In genomic region chr1:84603223-84603622, GRCh38 we compare ENCODE assay signal across 11 cellular contexts. TPM values are rescaled to one million over a fixed set of nuclear protein-coding genes. Genes with fewer than 3 reads are reported as not detected.
DNase-seq lines count a peak whose midpoint lies in the region; ATAC-seq and TF ChIP-seq lines count a peak whose summit lies in the region.
"Had no signal": no experiment of that assay in that cellular context is flagged by ENCODE, and none has a peak within 500 bp of the region (broad histone marks: within the 10 kb centered on the region; RNA-seq: fewer than 3 reads in every experiment).

No MANE protein-coding gene starts in this region.

- no peak for TF ChIP-seq RAD21 in HCT116 (IDR thresholded peaks at IDR 0.05; ENCODE audit: low read depth)

- BruUV-seq in HCT116 (replicated peaks; lab: Mats Ljungman, UMichigan): no TSS peak

- H3K36me3 ChIP-seq in HCT116 (ENCODE audit: control insufficient read depth in 1 of 2, insufficient read depth in 2 of 2, low read length in 2 of 2) (no peaks in the 10 kb centered on the region), ascending aorta (no peaks in the 10 kb centered on the region), gastroesophageal sphincter (no peaks in the 10 kb centered on the region), sigmoid colon (no peaks in the 10 kb centered on the region)

- no peak for TF ChIP-seq POLR2A in HCT116 (IDR thresholded peaks at IDR 0.05; ENCODE audit: borderline replicate concordance, extremely low read depth, insufficient read depth, insufficient read length)
- no peak for TF ChIP-seq POLR2A in gastroesophageal sphincter (IDR thresholded peaks at IDR 0.05)
- no peak for TF ChIP-seq POLR2A in sigmoid colon (IDR thresholded peaks at IDR 0.05)

- RAD21 ChIA-PET in HCT116 (lab: Charles Lee; ENCODE audit: low non-redundant PET in 1 of 2, low total read pairs in 2 of 2, uncharacterized antibody in 2 of 2, unreplicated experiment in 2 of 2): interaction anchor here (1.1 to 2.4 kb wide), 4 partner anchors 97 to 462 kb away, joined by 3 to 7 read pairs (median 4); partner anchors contain the start of genes GNG5 (in 1 of the 2) and SPATA1 (in 1 of the 2)

- no peaks in the 10 kb centered on the region for H4K20me1 ChIP-seq in HCT116 (ENCODE audit: insufficient read depth)

- H3K4me3 ChIP-seq in HCT116 (replicated peaks in 1 of 2; ENCODE audit: low read depth in 1 of 2, low read length in 2 of 2): no peak overlapping the region
- H3K4me3 ChIP-seq in ascending aorta: peak overlapping the region in 1 of 2 donors; percentile 55
- no peak overlapping the region for H3K4me3 ChIP-seq in gastroesophageal sphincter
- peak overlapping the region in 3 of 4 donors; percentile 37 to 42 (median 38) for H3K4me3 ChIP-seq in sigmoid colon

- TF ChIP-seq EP300 in gastroesophageal sphincter (IDR thresholded peaks at IDR 0.05) (no peak), sigmoid colon (IDR thresholded peaks at IDR 0.05) (no peak)

- no peaks in the 10 kb centered on the region for H3K9me2 ChIP-seq in HCT116 (ENCODE audit: insufficient read depth)

- CTCF ChIA-PET in HCT116 (lab: Charles Lee): interaction anchor here (0.9 to 2.9 kb wide), 7 partner anchors 17 to 462 kb away, joined by 3 to 27 read pairs (median 5); no protein-coding TSS in a partner anchor

- intact Hi-C loops in HCT116 (cut with micrococcal nuclease) (loop anchor here (5.0 to 10.0 kb wide), 3 partner anchors 98 to 332 kb away; partner anchors contain the start of genes GNG5 and SPATA1), ascending aorta (cut with DNase I) (loop anchor here (5.0 to 10.0 kb wide), 3 partner anchors 48 to 601 kb away; no protein-coding TSS in a partner anchor), sigmoid colon (cut with DNase I) (loop anchor here (10.0 kb wide), 2 partner anchors 528 to 668 kb away; no protein-coding TSS in a partner anchor)

- no peaks in the 10 kb centered on the region for H3K79me2 ChIP-seq in HCT116 (ENCODE audit: insufficient read depth, low read length)

- 25 to 59% methylated on average over 1 to 2 of the region's 2 CpGs for WGBS in gastroesophageal sphincter (ENCODE audit: low coverage in 1 of 2), 2 donors
- 64 to 68% methylated on average over 2 of the region's 2 CpGs for WGBS in sigmoid colon, 2 donors

- H3K27ac ChIP-seq in HCT116 (ENCODE audit: low read depth, low read length) (peak overlapping the region; percentile 69), ascending aorta (peak overlapping the region; percentile 87 to 94), gastroesophageal sphincter (peak overlapping the region in 3 of 4 donors; percentile 56 to 72 (median 68)), sigmoid colon (peak overlapping the region; percentile 61 to 82 (median 76))

- TF ChIP-seq CTCF in HCT116 (IDR thresholded peaks at IDR 0.05 in 2 of 3, conservative IDR thresholded peaks at IDR 0.05 in 1 of 3; ENCODE audit: borderline replicate concordance in 1 of 3, insufficient read depth in 1 of 3, low read depth in 2 of 3, low read length in 2 of 3) (no peak), ascending aorta (IDR thresholded peaks at IDR 0.05) (no peak), gastroesophageal sphincter (IDR thresholded peaks at IDR 0.05) (no peak), sigmoid colon (IDR thresholded peaks at IDR 0.05) (no peak)

- H3K4me2 ChIP-seq in HCT116 (ENCODE audit: low read length): peak overlapping the region; percentile 84

- no peak for DNase-seq in HCT116 (ENCODE audit: low read depth, low spot score)
- DNase-seq in ascending aorta (ENCODE audit: low spot score in 2 of 2): no peak
- DNase-seq in sigmoid colon: no peak
- DNase-seq in NCI-H2029 (lab: John Stamatoyannopoulos, UW): no peak
- no peak for DNase-seq in NCI-H2171 treated with DMSO at 0.1 percent for 48 hours (lab: John Stamatoyannopoulos, UW)
- no peak for DNase-seq in cerebellar nuclear complex (lab: John Stamatoyannopoulos, UW)
- DNase-seq: naive B cell; NCI-H2081; stimulated activated naive B cell treated with anti-CD40 and anti-IgM and Interleukin-4, amounts not matched to agents 10 μg/mL and 1 μg/mL and 100 μg/mL, for 72 hours had no signal

- H3K4me1 ChIP-seq in HCT116 (ENCODE audit: control insufficient read depth in 1 of 2, insufficient read depth in 2 of 2, low read length in 2 of 2) (peaks cover 39 to 61% of the 10 kb centered on the region in 2 experiments), ascending aorta (peaks cover 9 to 18% of the 10 kb centered on the region in 2 donors), gastroesophageal sphincter (peaks cover 0 to 35% (median 3%) of the 10 kb centered on the region in 3 donors), sigmoid colon (peaks cover 0 to 41% (median 26%) of the 10 kb centered on the region in 4 donors)

- no peak overlapping the region for H2AFZ ChIP-seq in HCT116 (ENCODE audit: low read depth, low read length, poor library complexity, severe bottlenecking)

- peak overlapping the region; percentile 45 for H3K9ac ChIP-seq in HCT116 (ENCODE audit: low read length)

- H3K27me3 ChIP-seq in HCT116 (ENCODE audit: insufficient read depth, low read length): no peaks in the 10 kb centered on the region
- H3K27me3 ChIP-seq in ascending aorta: no peaks in the 10 kb centered on the region
- H3K27me3 ChIP-seq in gastroesophageal sphincter: no peaks in the 10 kb centered on the region
- no peaks in the 10 kb centered on the region for H3K27me3 ChIP-seq in sigmoid colon

- peak; percentile 21 for ATAC-seq in HCT116
- no peak for ATAC-seq in gastroesophageal sphincter
- ATAC-seq in HG02840 (IDR thresholded peaks at IDR 0.05; ENCODE audit: low FRiP score, unreplicated experiment): no peak
- ATAC-seq: stimulated activated naive B cell treated with anti-CD40 and anti-IgM and Interleukin-4, amounts not matched to agents 10 μg/mL and 1 μg/mL and 100 μg/mL, for 72 hours had no signal

- H3K9me3 ChIP-seq in HCT116 (ENCODE audit: control insufficient read depth in 1 of 2, insufficient read depth in 1 of 2, low read depth in 1 of 2, low read length in 2 of 2) (peaks cover 7 to 9% of the 10 kb centered on the region in 2 experiments; a peak in 2 of 4 replicates), ascending aorta (no peaks in the 10 kb centered on the region), gastroesophageal sphincter (peaks cover 0 to 7% (median 0%) of the 10 kb centered on the region in 3 donors), sigmoid colon (peaks cover 0 to 12% (median 0%) of the 10 kb centered on the region in 4 donors)

- POLR2A ChIA-PET in HCT116 (lab: Charles Lee): interaction anchor here (0.9 to 1.3 kb wide), 3 partner anchors 30 to 462 kb away, joined by 3 to 4 read pairs (median 3); no protein-coding TSS in a partner anchor

TF ChIP-seq in HCT116, 20 proteins besides CTCF, POLR2A, EP300 and RAD21 (continues in another document):
- TF ChIP-seq EZH2 (IDR thresholded peaks at IDR 0.05) (no peak), FOSL1 (IDR thresholded peaks at IDR 0.05; ENCODE audit: low read depth) (no peak), MAX (IDR thresholded peaks at IDR 0.05) (no peak), CBX3 (IDR thresholded peaks at IDR 0.05; ENCODE audit: low read depth) (no peak), CEBPB (IDR thresholded peaks at IDR 0.05; ENCODE audit: low read depth) (no peak), EZH2phosphoT487 (IDR thresholded peaks at IDR 0.05; ENCODE audit: borderline replicate concordance) (no peak), SP1 (IDR thresholded peaks at IDR 0.05; ENCODE audit: low read depth) (no peak), YY1 (IDR thresholded peaks at IDR 0.05; ENCODE audit: extremely low read depth, insufficient replicate concordance, low read depth, low read length) (no peak), TCF7L2 (IDR thresholded peaks at IDR 0.05; ENCODE audit: borderline replicate concordance, extremely low read depth, insufficient read depth, insufficient read length) (no peak), POLR2AphosphoS5 (IDR thresholded peaks at IDR 0.05; ENCODE audit: low read depth, low read length) (no peak), ELF1 (IDR thresholded peaks at IDR 0.05; ENCODE audit: borderline replicate concordance, low read depth) (no peak), EGR1 (IDR thresholded peaks at IDR 0.05; ENCODE audit: low read depth) (no peak), JUND (IDR thresholded peaks at IDR 0.05) (no peak), SRF (IDR thresholded peaks at IDR 0.05; ENCODE audit: low read depth) (no peak), ZNF274 (IDR thresholded peaks at IDR 0.05; ENCODE audit: low read depth, low read length) (no peak), REST (IDR thresholded peaks at IDR 0.05; ENCODE audit: low read depth) (no peak), ZFX (IDR thresholded peaks at IDR 0.05) (no peak)

RNA-seq across cellular contexts. Expression of gene CTBS, which starts 29.0 kb away (rescaled TPM):
- total RNA-seq in HCT116 (2021; ENCODE audit: unreplicated experiment) (19.5 TPM), ascending aorta (14.5 TPM), gastroesophageal sphincter (10 to 100 TPM in 3 of 4 donors, 1 to 10 TPM in 1; 6.9 to 17.0 (median 12.2) TPM), sigmoid colon (10 to 100 TPM in 3 of 4 donors, 1 to 10 TPM in 1; 9.7 to 20.1 (median 14.2) TPM)
- polyA plus RNA-seq in HCT116 (2012): 8.2 and 9.9 TPM in 2 replicates
- polyA plus RNA-seq in sigmoid colon: 10 to 100 TPM in 1 of 3 donors, 1 to 10 TPM in 2; 8.3 to 12.6 (median 9.9) TPM

Comparison
In these comparisons a context has a peak if more than half of its experiments do, and no peak if none do; other contexts are left out.
1. H3K4me3 ChIP-seq: peak in sigmoid colon (3 of 4); none in HCT116 (0 of 2) and gastroesophageal sphincter (0 of 2).
2. Peak in every context shown above with its lines, with median percentiles within 50 percentile points of each other: H3K27ac ChIP-seq.